ENCODE assay signal across 17 cellular contexts in genomic region chr2:9681427-9681817, GRCh38. TPM values are rescaled to one million over a fixed set of nuclear protein-coding genes. Genes with fewer than 3 reads are reported as not detected.
A peak's percentile ranks its signal among the peaks of the same experiment; 100 is the strongest.
DNase-seq lines count a peak whose midpoint lies in the region; ATAC-seq, FAIRE-seq and TF ChIP-seq lines count a peak whose summit lies in the region.
"Had no signal": no experiment of that assay in that cellular context is flagged by ENCODE, and none has a peak within 500 bp of the region (broad histone marks: within the 10 kb centered on the region; RNA-seq: fewer than 3 reads in every experiment).

No MANE protein-coding gene starts in this region.

- peaks cover 11% of the 10 kb centered on the region for H3K4me1 Mint-ChIP-seq in activated T-cell treated with anti-CD3 and anti-CD28 coated beads, Interleukin-2, amount 50 U/mL, for 24 hours (ENCODE audit: low read depth)

- peaks cover 4 to 12% of the 10 kb centered on the region in 2 experiments; a peak in 3 of 5 replicates for H3K4me1 ChIP-seq in K562 (replicated peaks in 1 of 2; ENCODE audit: control insufficient read depth in 2 of 2, insufficient read depth in 2 of 2, low read length in 2 of 2)
- H3K4me1 ChIP-seq: colonic mucosa had no signal

- no peak for TF ChIP-seq EP300 in K562 (IDR thresholded peaks at IDR 0.05; ENCODE audit: low read length)

- H3K27me3 Mint-ChIP-seq in activated T-cell treated with anti-CD3 and anti-CD28 coated beads, Interleukin-2, amount 50 U/mL, for 24 hours = no peaks in the 10 kb centered on the region

- no peaks in the 10 kb centered on the region for H3K9me3 ChIP-seq in K562 (replicated peaks; ENCODE audit: control insufficient read depth, insufficient read depth, low read depth, low read length)
- H3K9me3 ChIP-seq: colonic mucosa had no signal

- peak overlapping the region; percentile 29 for H3K27ac ChIP-seq in RWPE1
- H3K27ac ChIP-seq in K562 (ENCODE audit: extremely low read depth, low read depth, low read length) = no peak overlapping the region
- H3K27ac ChIP-seq: colonic mucosa had no signal

- no peak overlapping the region for H3K4me3 Mint-ChIP-seq in activated T-cell treated with anti-CD3 and anti-CD28 coated beads, Interleukin-2, amount 50 U/mL, for 24 hours
- H3K4me3 Mint-ChIP-seq: stimulated activated naive B cell treated with anti-CD40 and anti-IgM and Interleukin-4, amounts not matched to agents 10 μg/mL and 1 μg/mL and 100 μg/mL, for 72 hours had no signal

- H3K4me3 ChIP-seq in K562 = no peak overlapping the region
- H3K4me3 ChIP-seq: colonic mucosa had no signal

- H4K20me1 ChIP-seq in K562 (replicated peaks; ENCODE audit: control insufficient read depth, insufficient read depth, low read length) = no peaks in the 10 kb centered on the region

- no TSS peak for BruUV-seq in K562 (replicated peaks; lab: Mats Ljungman, UMichigan)

- no peaks in the 10 kb centered on the region for H3K79me2 ChIP-seq in K562 (ENCODE audit: control insufficient read depth, insufficient read depth, low read length)

- FAIRE-seq in K562 (lab: Jason Lieb, UNC) = no peak
- FAIRE-seq: HTR-8/SVneo had no signal

- no peak for ATAC-seq in K562
- no peak for ATAC-seq in GM18870 (IDR thresholded peaks at IDR 0.05; ENCODE audit: unreplicated experiment)

- TF ChIP-seq CTCF in RWPE1 (conservative IDR thresholded peaks at IDR 0.05; ENCODE audit: low read depth) (no peak), K562 (IDR thresholded peaks at IDR 0.05 in 2 of 3, conservative IDR thresholded peaks at IDR 0.05 in 1 of 3; ENCODE audit: insufficient read depth in 2 of 3, low read depth in 1 of 3, low read length in 3 of 3) (no peak)

- no peak for DNase-seq in activated T-cell treated with anti-CD3 and anti-CD28 coated beads, Interleukin-2, amount 50 U/mL, for 24 hours
- DNase-seq in activated T-cell treated with anti-CD3 and anti-CD28 coated beads for 4 hours (no peak), RWPE1 (ENCODE audit: low spot score) (no peak), K562 (ENCODE audit: extremely low read depth in 1 of 4, low spot score in 3 of 4) (no peak), pulmonary artery endothelial cell (ENCODE audit: low read depth, low spot score) (peak; percentile 15), cerebellar cortex (ENCODE audit: low spot score) (no peak), AG08395 (ENCODE audit: low spot score) (no peak)
- DNase-seq: activated CD4-positive, CD25-positive, alpha-beta regulatory T cell; colonic mucosa; mammary epithelial cell; NCI-H187 treated with DMSO at 0.1 percent for 48 hours; NCI-H69; Right ventricle myocardium superior; stimulated activated CD4-positive, alpha-beta T cell treated with anti-CD3 and anti-CD28 coated beads, Interleukin-2, amount 100 ng/mL, for 24 hours; stimulated activated naive B cell treated with anti-CD40 and anti-IgM and Interleukin-4, amounts not matched to agents 10 μg/mL and 1 μg/mL and 100 μg/mL, for 72 hours had no signal

- H3K36me3 Mint-ChIP-seq in activated T-cell treated with anti-CD3 and anti-CD28 coated beads, Interleukin-2, amount 50 U/mL, for 24 hours (ENCODE audit: low read depth) = no peaks in the 10 kb centered on the region
- H3K36me3 Mint-ChIP-seq: stimulated activated naive B cell treated with anti-CD40 and anti-IgM and Interleukin-4, amounts not matched to agents 10 μg/mL and 1 μg/mL and 100 μg/mL, for 72 hours had no signal

- no peaks in the 10 kb centered on the region for H3K36me3 ChIP-seq in K562 (ENCODE audit: control insufficient read depth, insufficient read depth, low read length)
- H3K36me3 ChIP-seq: colonic mucosa had no signal

- intact Hi-C loops in K562 (cut with micrococcal nuclease) = no loop called here

- CTCF ChIA-PET in RWPE1 (lab: Yijun Ruan, JAX) (no interaction called here), K562 (lab: Yijun Ruan, JAX; ENCODE audit: low intra/inter-chr PET ratio) (no interaction called here)

- POLR2A ChIA-PET in RWPE1 (lab: Yijun Ruan, JAX; ENCODE audit: low non-redundant PET) (no interaction called here), K562 (lab: Yijun Ruan, JAX) (interaction anchor here (0.6 to 0.7 kb wide), 2 partner anchors 13 to 893 kb away, joined by 3 read pairs; no protein-coding TSS in a partner anchor)

- no peak overlapping the region for H3K4me2 ChIP-seq in K562 (ENCODE audit: insufficient read depth, low read length)

- H3K9ac ChIP-seq in K562 (ENCODE audit: insufficient read depth in 1 of 2, low read depth in 2 of 2, low read length in 2 of 2) = 0 out of 4 replicates have a peak overlapping the region, but pooled peaks of 1 of the 2 experiments have one; percentile 1

- 73% methylated on average over 4 of the region's 7 CpGs for WGBS in K562 (ENCODE audit: insufficient coverage, low coverage, missing lambda C conversion rate)

- no peaks in the 10 kb centered on the region for H3K27me3 ChIP-seq in K562 (ENCODE audit: control insufficient read depth in 2 of 2, insufficient read depth in 2 of 2, low read length in 2 of 2)
- H3K27me3 ChIP-seq: colonic mucosa had no signal

- no peak for TF ChIP-seq RAD21 in K562 (CRISPR knock-in tag; conservative IDR thresholded peaks at IDR 0.05 in 1 of 2, IDR thresholded peaks at IDR 0.05 in 1 of 2)

- no peak for TF ChIP-seq POLR2A in K562 (conservative IDR thresholded peaks at IDR 0.05)

- in situ Hi-C loops in K562 (cut with MboI) = no loop called here

- H3K9me1 ChIP-seq in K562 (ENCODE audit: control insufficient read depth, insufficient read depth, low read length) = peaks cover 3% of the 10 kb centered on the region

- peak overlapping the region; percentile 57 for H2AFZ ChIP-seq in K562 (ENCODE audit: low read depth, low read length)

- H3K27ac Mint-ChIP-seq in activated T-cell treated with anti-CD3 and anti-CD28 coated beads, Interleukin-2, amount 50 U/mL, for 24 hours = peak overlapping the region; percentile 83
- H3K27ac Mint-ChIP-seq: stimulated activated naive B cell treated with anti-CD40 and anti-IgM and Interleukin-4, amounts not matched to agents 10 μg/mL and 1 μg/mL and 100 μg/mL, for 72 hours had no signal

- no peaks in the 10 kb centered on the region for H3K9me3 Mint-ChIP-seq in activated T-cell treated with anti-CD3 and anti-CD28 coated beads, Interleukin-2, amount 50 U/mL, for 24 hours
- H3K9me3 Mint-ChIP-seq: stimulated activated naive B cell treated with anti-CD40 and anti-IgM and Interleukin-4, amounts not matched to agents 10 μg/mL and 1 μg/mL and 100 μg/mL, for 72 hours had no signal

TF ChIP-seq in K562, 482 proteins besides CTCF, POLR2A, EP300 and RAD21 (continues in another document):
- no peak for TF ChIP-seq BACH1 (tag; IDR thresholded peaks at IDR 0.05)
- TF ChIP-seq ZNF282 (CRISPR knock-in tag; IDR thresholded peaks at IDR 0.05) = no peak
- TF ChIP-seq SIN3A (IDR thresholded peaks at IDR 0.05; ENCODE audit: borderline replicate concordance in 2 of 2, control insufficient read depth in 1 of 2, low read depth in 2 of 2, low read length in 2 of 2) = no peak
- TF ChIP-seq KDM2B (CRISPR knock-in tag; IDR thresholded peaks at IDR 0.05) = no peak
- peak; percentile 22; the same call in 1 of the 2 replicates for TF ChIP-seq ATF3 (IDR thresholded peaks at IDR 0.05)
- TF ChIP-seq ATF3 (CRISPR knock-in tag; conservative IDR thresholded peaks at IDR 0.05) = no peak
- TF ChIP-seq NR0B1 (IDR thresholded peaks at IDR 0.05; ENCODE audit: partially characterized antibody) = no peak
- no peak for TF ChIP-seq SMAD2 (IDR thresholded peaks at IDR 0.05; ENCODE audit: low read depth, low read length)
- TF ChIP-seq MAFG (tag; conservative IDR thresholded peaks at IDR 0.05) = 0 out of 2 replicates have a peak, but pooled peaks have one; percentile 35
- no peak for TF ChIP-seq CC2D1A (IDR thresholded peaks at IDR 0.05)
- no peak for TF ChIP-seq NFIX (CRISPR knock-in tag; IDR thresholded peaks at IDR 0.05; ENCODE audit: low read depth)
- TF ChIP-seq GABPB2 (CRISPR knock-in tag; conservative IDR thresholded peaks at IDR 0.05) = no peak

RNA-seq across cellular contexts. Expression of gene YWHAQ, which starts 50.6 kb away (rescaled TPM):
- total RNA-seq in K562 (2011; cell fraction: chromatin; rRNA removed; ENCODE audit: low replicate concordance) = 25.2 and 50.9 TPM in 2 replicates
- total RNA-seq in K562 (2011; cell fraction: nucleolus; rRNA removed) = 29.5 and 31.5 TPM in 2 replicates
- total RNA-seq in K562 (2011; cell fraction: nucleoplasm; rRNA removed) = 48.2 and 73.2 TPM in 2 replicates
- total RNA-seq in K562 (2014; rRNA removed) (97.7 and 108 TPM in 2 replicates), K562 (2014; rRNA removed; fragmentation: Illumina TruSeq; extraction: Trizol) (276 and 301 TPM in 2 replicates), K562 (2015; rRNA removed; fragmentation: Illumina TruSeq; extraction: Trizol) (191 and 203 TPM in 2 replicates), K562 (2021) (263 and 267 TPM in 2 replicates), pulmonary artery endothelial cell (279 and 306 TPM in 2 replicates)
- polyA plus RNA-seq in K562 (2011; rRNA removed) (245 and 359 TPM in 2 replicates), K562 (2014; fragmentation: Illumina TruSeq; extraction: Trizol) (218 and 243 TPM in 2 replicates), K562 (2014; fragmentation: Nextera tagmentation; extraction: Ambion mirVana) (10 to 100 TPM; 63.1 to 79.2 TPM), K562 (2014; rRNA removed) (151 and 178 TPM in 2 replicates)
- 102 and 143 TPM in 2 replicates for polyA plus RNA-seq in K562 (2011; cell fraction: cytosol; rRNA removed)
- polyA plus RNA-seq in K562 (2011; cell fraction: nucleus; rRNA removed) = 48.6 and 76.4 TPM in 2 replicates
- polyA plus RNA-seq in K562 (2012) = 186 and 231 TPM in 2 replicates
- polyA minus RNA-seq in K562 (2011; rRNA and poly(A)+ RNA removed) = 327 and 372 TPM in 2 replicates
- 162 and 201 TPM in 2 replicates for polyA minus RNA-seq in K562 (2011; cell fraction: cytosol; rRNA and poly(A)+ RNA removed)
- polyA minus RNA-seq in K562 (2011; cell fraction: nucleus; rRNA and poly(A)+ RNA removed) = 20.7 and 42.0 TPM in 2 replicates
